Comparison of ENCODE assay signal across 13 cellular contexts in genomic region chr5:154770111-154770510, GRCh38. TPM values are rescaled to one million over a fixed set of nuclear protein-coding genes. Genes with fewer than 3 reads are reported as not detected.
DNase-seq lines count a peak whose midpoint lies in the region; ATAC-seq, FAIRE-seq and TF ChIP-seq lines count a peak whose summit lies in the region.
"Had no signal": no experiment of that assay in that cellular context is flagged by ENCODE, and none has a peak within 500 bp of the region (broad histone marks: within the 10 kb centered on the region; RNA-seq: fewer than 3 reads in every experiment).

No MANE protein-coding gene starts in this region.

- peaks cover 15% of the 10 kb centered on the region for H3K36me3 Mint-ChIP-seq in activated naive CD4-positive, alpha-beta T cell treated with anti-CD3 and anti-CD28 coated beads, Interleukin-2, amount 10 ng/mL, durations not matched to agents 7 days and 5 days

- 0 out of 2 replicates have a peak, but pooled peaks cover 4% of the 10 kb centered on the region for H3K36me3 ChIP-seq in PC-9 (ENCODE audit: low read depth)
- no peaks in the 10 kb centered on the region for H3K36me3 ChIP-seq in hepatocyte (replicated peaks; ENCODE audit: insufficient read depth, low read depth)
- no peaks in the 10 kb centered on the region for H3K36me3 ChIP-seq in subcutaneous abdominal adipose tissue (ENCODE audit: control insufficient read depth in 5 of 5, insufficient read depth in 5 of 5, low read length in 5 of 5)
- no peaks in the 10 kb centered on the region for H3K36me3 ChIP-seq in pancreas
- H3K36me3 ChIP-seq: vagina had no signal

- H3K4me3 Mint-ChIP-seq in activated naive CD4-positive, alpha-beta T cell treated with anti-CD3 and anti-CD28 coated beads, Interleukin-2, amount 10 ng/mL, durations not matched to agents 7 days and 5 days, result no peak overlapping the region

- FAIRE-seq in pancreas (lab: Jason Lieb, UNC), result no peak

- peaks cover 100% of the 10 kb centered on the region for H3K79me2 ChIP-seq in PC-9 (ENCODE audit: low read depth)
- peaks cover 100% of the 10 kb centered on the region for H3K79me2 ChIP-seq in hepatocyte

- H3K4me1 ChIP-seq in PC-9 (replicated peaks; ENCODE audit: insufficient read depth) (peaks cover 7% of the 10 kb centered on the region; the same call in 1 of the 2 replicates), hepatocyte (ENCODE audit: insufficient read depth) (peaks cover 48% of the 10 kb centered on the region), subcutaneous abdominal adipose tissue (ENCODE audit: control insufficient read depth in 5 of 5, insufficient read depth in 5 of 5, low read length in 5 of 5) (peaks cover 4 to 89% (median 77%) of the 10 kb centered on the region in 5 donors), pancreas (peaks cover 45 to 92% (median 58%) of the 10 kb centered on the region in 3 donors)

- no peak for DNase-seq in activated naive CD4-positive, alpha-beta T cell treated with anti-CD3 and anti-CD28 coated beads, Interleukin-2, amount 10 ng/mL, durations not matched to agents 7 days and 5 days
- DNase-seq in activated naive CD4-positive, alpha-beta T cell treated with Interleukin-2 at 50 U/mL for 16 hours, result no peak
- DNase-seq in PC-9, result no peak
- no peak for DNase-seq in hepatocyte (ENCODE audit: low spot score)
- no peak for DNase-seq in NCI-H187 treated with DMSO at 0.1 percent for 48 hours (lab: John Stamatoyannopoulos, UW)
- no peak for DNase-seq in pancreas
- DNase-seq: activated T-cell treated with anti-CD3 and anti-CD28 coated beads for 4 hours; AML-193; NCI-H510A; stimulated activated CD4-positive, alpha-beta T cell treated with anti-CD3 and anti-CD28 coated beads, Interleukin-4, amount 100 ng/mL, for 4 hours had no signal

- peaks cover 57% of the 10 kb centered on the region for H3K4me1 Mint-ChIP-seq in activated naive CD4-positive, alpha-beta T cell treated with anti-CD3 and anti-CD28 coated beads, Interleukin-2, amount 10 ng/mL, durations not matched to agents 7 days and 5 days

- WGBS in hepatocyte (ENCODE audit: low lambda C conversion rate, missing lambda C conversion rate), result 84% methylated on average over 2 of the region's 2 CpGs
- 36 to 45% methylated on average over 2 of the region's 2 CpGs for WGBS in pancreas, 2 donors

- H4K20me1 ChIP-seq in PC-9 (ENCODE audit: insufficient read depth) (peaks cover 99% of the 10 kb centered on the region), hepatocyte (ENCODE audit: insufficient read depth, poor library complexity, severe bottlenecking) (peaks cover 100% of the 10 kb centered on the region)

- ATAC-seq in pancreas (no peak), GM21390 (IDR thresholded peaks at IDR 0.05; ENCODE audit: unreplicated experiment) (no peak)

- BruUV-seq in PC-9 (replicated peaks; lab: Mats Ljungman, UMichigan), result no TSS peak

- H3K4me2 ChIP-seq in PC-9 (no peak overlapping the region), hepatocyte (no peak overlapping the region)

- H3K27ac ChIP-seq in PC-9 (peak overlapping the region; percentile 31; the same call in 1 of the 2 replicates), hepatocyte (peak overlapping the region; percentile 63), subcutaneous abdominal adipose tissue (ENCODE audit: low read depth, low read length) (peak overlapping the region; percentile 74), pancreas (peak overlapping the region in 2 of 4 donors; percentile 8 to 17)
- H3K27ac ChIP-seq: vagina had no signal

- no peak for TF ChIP-seq CTCF in PC-9 (conservative IDR thresholded peaks at IDR 0.05)
- no peak for TF ChIP-seq CTCF in hepatocyte (IDR thresholded peaks at IDR 0.05; ENCODE audit: poor library complexity)
- no peak for TF ChIP-seq CTCF in pancreas (IDR thresholded peaks at IDR 0.05)

- H3K4me3 ChIP-seq in PC-9 (no peak overlapping the region), hepatocyte (no peak overlapping the region), subcutaneous abdominal adipose tissue (ENCODE audit: low read depth in 1 of 5, low read length in 5 of 5) (no peak overlapping the region), pancreas (no peak overlapping the region)
- H3K4me3 ChIP-seq: vagina had no signal

- H3F3A ChIP-seq in PC-9 (ENCODE audit: insufficient read depth, low read depth), result peaks cover 16% of the 10 kb centered on the region

- POLR2A ChIA-PET in PC-9 (lab: Charles Lee; ENCODE audit: unreplicated experiment), result no interaction called here

- H3K27me3 Mint-ChIP-seq in activated naive CD4-positive, alpha-beta T cell treated with anti-CD3 and anti-CD28 coated beads, Interleukin-2, amount 10 ng/mL, durations not matched to agents 7 days and 5 days, result no peaks in the 10 kb centered on the region

- H3K27me3 ChIP-seq in PC-9 (ENCODE audit: insufficient read depth, low read depth), result no peaks in the 10 kb centered on the region
- H3K27me3 ChIP-seq in hepatocyte, result no peaks in the 10 kb centered on the region
- no peaks in the 10 kb centered on the region for H3K27me3 ChIP-seq in subcutaneous abdominal adipose tissue (ENCODE audit: control insufficient read depth in 5 of 5, insufficient read depth in 4 of 5, low read length in 5 of 5)
- H3K27me3 ChIP-seq in pancreas, result no peaks in the 10 kb centered on the region
- H3K27me3 ChIP-seq: vagina had no signal

- no peak overlapping the region for H2AFZ ChIP-seq in PC-9
- H2AFZ ChIP-seq in hepatocyte, result no peak overlapping the region

- peak overlapping the region in 3 of 5 donors; percentile 23 to 48 (median 28) for H3K9ac ChIP-seq in subcutaneous abdominal adipose tissue (ENCODE audit: low read length in 5 of 5)

- peak overlapping the region; percentile 69 for H3K27ac Mint-ChIP-seq in activated naive CD4-positive, alpha-beta T cell treated with anti-CD3 and anti-CD28 coated beads, Interleukin-2, amount 10 ng/mL, durations not matched to agents 7 days and 5 days

- H3K9me2 ChIP-seq in PC-9 (ENCODE audit: insufficient read depth) (no peaks in the 10 kb centered on the region), hepatocyte (replicated peaks; ENCODE audit: insufficient read depth) (no peaks in the 10 kb centered on the region)

- intact Hi-C loops in PC-9 (cut with micrococcal nuclease; ENCODE audit: unreplicated experiment) (no loop called here), pancreas (cut with DNase I) (no loop called here)

- CTCF ChIA-PET in activated naive CD4-positive, alpha-beta T cell treated with anti-CD3 and anti-CD28 coated beads, Interleukin-2, amount 10 ng/mL, durations not matched to agents 7 days and 5 days (lab: Charles Lee), result interaction anchor here (0.6 kb wide), 1 partner anchor 8 kb away, joined by 3 read pairs; no protein-coding TSS in a partner anchor
- CTCF ChIA-PET in PC-9 (lab: Charles Lee), result no interaction called here

- no peaks in the 10 kb centered on the region for H3K9me3 Mint-ChIP-seq in activated naive CD4-positive, alpha-beta T cell treated with anti-CD3 and anti-CD28 coated beads, Interleukin-2, amount 10 ng/mL, durations not matched to agents 7 days and 5 days

- H3K9me3 ChIP-seq in PC-9 (ENCODE audit: insufficient read depth, low read depth) (no peaks in the 10 kb centered on the region), hepatocyte (ENCODE audit: low read depth) (no peaks in the 10 kb centered on the region), subcutaneous abdominal adipose tissue (ENCODE audit: control insufficient read depth in 5 of 5, low read length in 5 of 5) (no peaks in the 10 kb centered on the region), pancreas (no peaks in the 10 kb centered on the region)
- H3K9me3 ChIP-seq: vagina had no signal

RNA-seq across cellular contexts. Expression of gene LARP1, which starts 14.9 kb away (rescaled TPM):
- total RNA-seq in PC-9 (2021) (232 and 290 TPM in 2 replicates), hepatocyte (68.4 and 75.0 TPM in 2 replicates), pancreas (100 to 1,000 TPM; 108 to 195 (median 119) TPM)
- polyA plus RNA-seq in hepatocyte (62.9 and 64.7 TPM in 2 replicates), pancreas (10 to 100 TPM; 35.8 to 50.4 TPM)
